14 cellular contexts compared by ENCODE assay signal in genomic region chr17:27446569-27447301, GRCh38. TPM values are rescaled to one million over a fixed set of nuclear protein-coding genes. Genes with fewer than 3 reads are reported as not detected.
DNase-seq lines count a peak whose midpoint lies in the region; ATAC-seq, FAIRE-seq and TF ChIP-seq lines count a peak whose summit lies in the region.
"Had no signal": no experiment of that assay in that cellular context is flagged by ENCODE, and none has a peak within 500 bp of the region (broad histone marks: within the 10 kb centered on the region; RNA-seq: fewer than 3 reads in every experiment).

No MANE protein-coding gene starts in this region.

- H3K36me3 Mint-ChIP-seq in astrocyte (ENCODE audit: low read depth, unreplicated experiment) (peaks cover 3% of the 10 kb centered on the region), T-helper 17 cell (ENCODE audit: low read depth) (peaks cover 2% of the 10 kb centered on the region)
- H3K36me3 Mint-ChIP-seq in activated CD4-positive, alpha-beta memory T cell treated with anti-CD3 and anti-CD28 coated beads for 36 hours, result no peaks in the 10 kb centered on the region
- H3K36me3 Mint-ChIP-seq: activated naive CD4-positive, alpha-beta T cell treated with anti-CD3 and anti-CD28 coated beads, Interleukin-2, amount 50 U/mL, for 72 hours had no signal

- intact Hi-C loops in activated CD4-positive, alpha-beta memory T cell treated with anti-CD3 and anti-CD28 coated beads for 36 hours (cut with micrococcal nuclease), result no loop called here

- CTCF ChIA-PET in activated CD4-positive, alpha-beta memory T cell treated with anti-CD3 and anti-CD28 coated beads for 36 hours (lab: Charles Lee), result no interaction called here

- H3K4me1 Mint-ChIP-seq in astrocyte (ENCODE audit: low read depth, unreplicated experiment) (peaks cover 12% of the 10 kb centered on the region), T-helper 17 cell (no peaks in the 10 kb centered on the region)
- H3K4me1 Mint-ChIP-seq in activated CD4-positive, alpha-beta memory T cell treated with anti-CD3 and anti-CD28 coated beads for 36 hours (ENCODE audit: low read depth), result no peaks in the 10 kb centered on the region
- H3K4me1 Mint-ChIP-seq: activated CD4-positive, alpha-beta T cell treated with anti-CD3 and anti-CD28 coated beads for 36 hours had no signal

- peak overlapping the region; percentile 35 for H3K9ac ChIP-seq in astrocyte (ENCODE audit: low read length)

- peak overlapping the region; percentile 60 for H3K27ac ChIP-seq in astrocyte (ENCODE audit: low read depth, low read length)
- H3K27ac ChIP-seq: Peyer's patch, spleen had no signal

- no peak overlapping the region for H3K4me3 ChIP-seq in BE2C (ENCODE audit: low read depth, low read length)
- no peak overlapping the region for H3K4me3 ChIP-seq in astrocyte (ENCODE audit: insufficient read depth, low read depth, low read length)
- H3K4me3 ChIP-seq: Peyer's patch, spleen had no signal

- H3K27me3 Mint-ChIP-seq in astrocyte (ENCODE audit: low read depth, unreplicated experiment) (peaks cover 13% of the 10 kb centered on the region), T-helper 17 cell (no peaks in the 10 kb centered on the region)
- H3K27me3 Mint-ChIP-seq in activated CD4-positive, alpha-beta memory T cell treated with anti-CD3 and anti-CD28 coated beads for 36 hours, result peaks cover 2% of the 10 kb centered on the region
- H3K27me3 Mint-ChIP-seq: activated CD4-positive, alpha-beta T cell treated with anti-CD3 and anti-CD28 coated beads for 36 hours had no signal

- H3K4me2 ChIP-seq in astrocyte (ENCODE audit: low read length), result peak overlapping the region; percentile 43

- no peaks in the 10 kb centered on the region for H3K79me2 ChIP-seq in astrocyte (ENCODE audit: insufficient read depth, low read length)

- no peak overlapping the region for H3K27ac Mint-ChIP-seq in astrocyte (ENCODE audit: unreplicated experiment)
- no peak overlapping the region for H3K27ac Mint-ChIP-seq in activated CD4-positive, alpha-beta memory T cell treated with anti-CD3 and anti-CD28 coated beads for 36 hours
- no peak overlapping the region for H3K27ac Mint-ChIP-seq in T-helper 17 cell
- H3K27ac Mint-ChIP-seq: activated CD4-positive, alpha-beta T cell treated with anti-CD3 and anti-CD28 coated beads for 36 hours; activated naive CD4-positive, alpha-beta T cell treated with anti-CD3 and anti-CD28 coated beads, Interleukin-2, amount 50 U/mL, for 72 hours had no signal

- DNase-seq in BE2C (peak; percentile 62), NCI-H1694 treated with DMSO at 0.1 percent for 48 hours (lab: John Stamatoyannopoulos, UW) (peak; percentile 54), astrocyte (ENCODE audit: low read depth) (peak; percentile 98), kidney tubule cell (ENCODE audit: low spot score) (peak; percentile 25), T-helper 17 cell (no peak), NCI-H2029 (lab: John Stamatoyannopoulos, UW) (no peak)
- no peak for DNase-seq in activated CD4-positive, alpha-beta memory T cell treated with anti-CD3 and anti-CD28 coated beads for 36 hours
- DNase-seq: activated CD4-positive, alpha-beta T cell treated with anti-CD3 and anti-CD28 coated beads for 36 hours; NCI-H1092; Peyer's patch; spleen had no signal

- POLR2A ChIA-PET in activated CD4-positive, alpha-beta memory T cell treated with anti-CD3 and anti-CD28 coated beads for 36 hours (lab: Charles Lee), result no interaction called here

- TF ChIP-seq CTCF in BE2C (IDR thresholded peaks at IDR 0.05; ENCODE audit: low read depth, low read length) (no peak), astrocyte (IDR thresholded peaks at IDR 0.05; ENCODE audit: insufficient read depth, low read depth, low read length) (no peak)

- H2AFZ ChIP-seq in astrocyte (ENCODE audit: low read depth, low read length), result no peak overlapping the region

- H3K36me3 ChIP-seq in BE2C (no peaks in the 10 kb centered on the region), astrocyte (ENCODE audit: insufficient read depth, low read length) (no peaks in the 10 kb centered on the region)
- H3K36me3 ChIP-seq: Peyer's patch, spleen had no signal

- H3K27me3 ChIP-seq in BE2C (no peaks in the 10 kb centered on the region), astrocyte (ENCODE audit: insufficient read depth, low read length) (peaks cover 3% of the 10 kb centered on the region)
- H3K27me3 ChIP-seq: Peyer's patch, spleen had no signal

- no peaks in the 10 kb centered on the region for H4K20me1 ChIP-seq in astrocyte (ENCODE audit: insufficient read depth, low read length)

- H3K4me1 ChIP-seq in BE2C, result peaks cover 4% of the 10 kb centered on the region; the same call in 1 of the 2 replicates
- peaks cover 26% of the 10 kb centered on the region for H3K4me1 ChIP-seq in astrocyte (ENCODE audit: insufficient read depth, low read length)
- H3K4me1 ChIP-seq: Peyer's patch had no signal

- H3K9me3 Mint-ChIP-seq in astrocyte (ENCODE audit: unreplicated experiment), result peaks cover 3% of the 10 kb centered on the region
- no peaks in the 10 kb centered on the region for H3K9me3 Mint-ChIP-seq in activated CD4-positive, alpha-beta memory T cell treated with anti-CD3 and anti-CD28 coated beads for 36 hours
- H3K9me3 Mint-ChIP-seq: activated naive CD4-positive, alpha-beta T cell treated with anti-CD3 and anti-CD28 coated beads, Interleukin-2, amount 50 U/mL, for 72 hours had no signal

- H3K9me3 ChIP-seq in BE2C, result no peaks in the 10 kb centered on the region
- H3K9me3 ChIP-seq in astrocyte (ENCODE audit: insufficient read depth, low read depth, low read length), result no peaks in the 10 kb centered on the region
- H3K9me3 ChIP-seq in T-helper 17 cell (ENCODE audit: control insufficient read depth, low read length, poor library complexity, severe bottlenecking), result no peaks in the 10 kb centered on the region
- H3K9me3 ChIP-seq: Peyer's patch, spleen had no signal

- peak; percentile 82 for FAIRE-seq in astrocyte (lab: Jason Lieb, UNC)
- FAIRE-seq: D721Med had no signal

- H3K4me3 Mint-ChIP-seq in astrocyte (ENCODE audit: unreplicated experiment) (no peak overlapping the region), T-helper 17 cell (no peak overlapping the region)
- no peak overlapping the region for H3K4me3 Mint-ChIP-seq in activated CD4-positive, alpha-beta memory T cell treated with anti-CD3 and anti-CD28 coated beads for 36 hours
- H3K4me3 Mint-ChIP-seq: activated CD4-positive, alpha-beta T cell treated with anti-CD3 and anti-CD28 coated beads for 36 hours had no signal

- ATAC-seq in HG03571 (IDR thresholded peaks at IDR 0.05; ENCODE audit: unreplicated experiment), result no peak
- no peak for ATAC-seq in T-helper 17 cell
- ATAC-seq: activated CD4-positive, alpha-beta T cell treated with anti-CD3 and anti-CD28 coated beads for 36 hours; activated naive CD4-positive, alpha-beta T cell treated with anti-CD3 and anti-CD28 coated beads, Interleukin-2, amount 50 U/mL, for 72 hours had no signal

RNA-seq across cellular contexts. Expression of gene KSR1, which starts 9.5 kb away (rescaled TPM):
- polyA plus RNA-seq in BE2C (2012; ENCODE audit: insufficient read depth, insufficient read length, low read depth), result 21.3 TPM
- total RNA-seq in astrocyte, result 85.2 and 90.2 TPM in 2 replicates
- 10 to 100 TPM; 55.0 to 60.8 TPM for total RNA-seq in activated CD4-positive, alpha-beta memory T cell treated with anti-CD3 and anti-CD28 coated beads for 36 hours
- total RNA-seq in T-helper 17 cell, result 10 to 100 TPM; 36.7 to 46.7 TPM

Comparison
In these comparisons a context has a peak if more than half of its experiments do, and no peak if none do; other contexts are left out.
1. DNase-seq: peak in BE2C (single experiment), NCI-H1694 treated with DMSO at 0.1 percent for 48 hours (single experiment), astrocyte (single experiment) and kidney tubule cell (single experiment); none in activated CD4-positive, alpha-beta memory T cell treated with anti-CD3 and anti-CD28 coated beads for 36 hours (single experiment), T-helper 17 cell (0 of 3) and NCI-H2029 (single experiment).